ENCODE assay signal across 1 cellular context in genomic region chr1:156414440-156415064, GRCh38.
TF ChIP-seq lines count a peak whose summit lies in the region.

No MANE protein-coding gene starts in this region.

TF ChIP-seq in K562, 482 proteins besides CTCF, POLR2A, EP300 and RAD21 (continued from another document and continues in another):
- TF ChIP-seq HOMEZ (CRISPR knock-in tag; IDR thresholded peaks at IDR 0.05) (no peak), NR2C1 (IDR thresholded peaks at IDR 0.05) (no peak), NR2C1 (tag; IDR thresholded peaks at IDR 0.05) (no peak), SAFB2 (IDR thresholded peaks at IDR 0.05; ENCODE audit: borderline replicate concordance, low read depth, low read length, severe bottlenecking) (no peak), MLLT1 (IDR thresholded peaks at IDR 0.05) (no peak), STAT5A (IDR thresholded peaks at IDR 0.05; ENCODE audit: borderline replicate concordance, low read length) (no peak), HNRNPK (IDR thresholded peaks at IDR 0.05; ENCODE audit: low read depth, low read length, poor library complexity, severe bottlenecking) (no peak), ZBTB43 (CRISPR knock-in tag; IDR thresholded peaks at IDR 0.05) (no peak), RBFOX2 (IDR thresholded peaks at IDR 0.05; ENCODE audit: low read depth, low read length) (no peak), CBFA2T3 (IDR thresholded peaks at IDR 0.05) (no peak), ETV1 (tag; conservative IDR thresholded peaks at IDR 0.05; ENCODE audit: low read depth) (no peak), ZNF639 (CRISPR knock-in tag; conservative IDR thresholded peaks at IDR 0.05 in 1 of 2, IDR thresholded peaks at IDR 0.05 in 1 of 2) (no peak), SAP30 (IDR thresholded peaks at IDR 0.05; ENCODE audit: borderline replicate concordance, insufficient read depth, low read depth, low read length, poor library complexity, severe bottlenecking) (no peak), ARID1B (IDR thresholded peaks at IDR 0.05) (no peak), ZNF77 (CRISPR knock-in tag; IDR thresholded peaks at IDR 0.05) (no peak), ZNF408 (CRISPR knock-in tag; IDR thresholded peaks at IDR 0.05; ENCODE audit: low read depth) (no peak), ZNF586 (CRISPR knock-in tag; conservative IDR thresholded peaks at IDR 0.05) (no peak), SMARCE1 (IDR thresholded peaks at IDR 0.05) (no peak), COPS2 (conservative IDR thresholded peaks at IDR 0.05) (no peak), ZNF384 (IDR thresholded peaks at IDR 0.05; ENCODE audit: low read depth, low read length) (no peak), POLR3A (IDR thresholded peaks at IDR 0.05; ENCODE audit: borderline replicate concordance, extremely low read depth, insufficient read depth, insufficient read length) (no peak), REST (CRISPR knock-in tag; IDR thresholded peaks at IDR 0.05; ENCODE audit: low read depth) (peak; percentile 95), ZNF277 (CRISPR knock-in tag; IDR thresholded peaks at IDR 0.05; ENCODE audit: borderline replicate concordance) (no peak), TEAD4 (IDR thresholded peaks at IDR 0.05; ENCODE audit: low read length) (no peak), TEAD4 (CRISPR knock-in tag; IDR thresholded peaks at IDR 0.05; ENCODE audit: borderline replicate concordance) (no peak), ZBTB1 (CRISPR knock-in tag; IDR thresholded peaks at IDR 0.05; ENCODE audit: borderline replicate concordance, low read depth) (no peak), ID3 (CRISPR knock-in tag; IDR thresholded peaks at IDR 0.05) (no peak), ID3 (tag; IDR thresholded peaks at IDR 0.05) (no peak), E2F1 (CRISPR knock-in tag; IDR thresholded peaks at IDR 0.05) (no peak), TFAM (CRISPR knock-in tag; conservative IDR thresholded peaks at IDR 0.05) (no peak), RNF2 (IDR thresholded peaks at IDR 0.05) (no peak), GABPB2 (CRISPR knock-in tag; conservative IDR thresholded peaks at IDR 0.05) (no peak), VEZF1 (CRISPR knock-in tag; IDR thresholded peaks at IDR 0.05) (no peak)
